ENCODE assay signal across 11 cellular contexts in the genomic region with DNA sequence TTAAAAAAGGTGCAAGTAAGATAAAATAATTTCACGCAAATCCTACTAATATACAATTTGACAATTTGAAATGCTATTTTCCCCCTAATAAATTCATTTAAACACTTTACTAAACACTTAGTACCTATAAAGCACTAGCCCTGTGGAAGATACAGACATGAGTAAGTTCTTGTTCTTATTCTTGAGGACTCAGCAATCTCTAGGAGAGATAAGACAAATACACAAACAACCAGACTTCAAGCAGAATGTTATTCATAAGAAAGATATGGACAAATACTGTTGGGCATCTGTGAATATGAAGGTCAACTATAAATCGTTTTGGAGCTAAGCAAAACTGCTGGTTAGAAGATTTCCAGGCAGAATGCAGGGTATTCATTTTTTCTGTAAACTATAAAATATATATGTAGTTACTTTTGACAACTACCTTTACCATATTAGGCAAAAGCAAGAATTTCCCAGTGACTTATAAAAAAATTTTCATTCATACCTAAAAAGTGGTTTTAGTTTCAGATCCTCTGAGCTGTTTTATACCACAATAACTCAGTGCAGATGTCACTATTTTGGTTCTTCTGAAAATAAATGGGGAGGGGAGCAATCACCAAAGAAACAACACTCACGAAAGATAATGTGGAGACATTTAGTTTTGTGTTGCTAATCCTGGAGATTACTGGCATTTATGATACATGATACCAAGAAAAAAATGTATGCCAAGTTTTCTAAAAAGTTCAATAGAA. TPM values are rescaled to one million over a fixed set of nuclear protein-coding genes. Genes with fewer than 3 reads are reported as not detected.
DNase-seq lines count a peak whose midpoint lies in the region; ATAC-seq, FAIRE-seq and TF ChIP-seq lines count a peak whose summit lies in the region.
"Had no signal": no experiment of that assay in that cellular context is flagged by ENCODE, and none has a peak within 500 bp of the region (broad histone marks: within the 10 kb centered on the region; RNA-seq: fewer than 3 reads in every experiment).

No MANE protein-coding gene starts in this region.

- 0 out of 2 replicates have a peak, but pooled peaks have one; percentile 23 for TF ChIP-seq POLR2A in GM12892 (IDR thresholded peaks at IDR 0.05; ENCODE audit: low read depth, low read length)
- no peak for TF ChIP-seq POLR2A in erythroblast (IDR thresholded peaks at IDR 0.05; ENCODE audit: low read length)

- peak; percentile 56 for FAIRE-seq in GM12892 (lab: Jason Lieb, UNC)
- FAIRE-seq: keratinocyte had no signal

- ATAC-seq in GM19467 (IDR thresholded peaks at IDR 0.05; ENCODE audit: unreplicated experiment) (peak; percentile 35), HG03159 (IDR thresholded peaks at IDR 0.05; ENCODE audit: unreplicated experiment) (peak; percentile 39)
- ATAC-seq: GM23338 had no signal

- no peak for DNase-seq in GM12892 (ENCODE audit: insufficient read length)
- DNase-seq in erythroblast (lab: John Stamatoyannopoulos, UW): peak; percentile 33
- DNase-seq in SHP77 (lab: John Stamatoyannopoulos, UW): no peak
- DNase-seq in HT-29 (ENCODE audit: low spot score): no peak
- no peak for DNase-seq in NCI-H524 (lab: John Stamatoyannopoulos, UW)
- DNase-seq in activated CD8-positive, alpha-beta memory T cell treated with anti-CD3 and anti-CD28 coated beads, Interleukin-2, amount 50 U/mL, for 4 hours: no peak
- DNase-seq: amniotic stem cell had no signal

RNA-seq across cellular contexts. Expression of gene VPS41, which starts 3.8 kb away (rescaled TPM):
- polyA plus RNA-seq in GM12892 (2012; ENCODE audit: missing spikeins): 50.5 TPM
- 11.4 and 14.2 TPM in 2 replicates for total RNA-seq in HT-29 (2014; rRNA removed; shearing (Covaris generic))

Comparison
In these comparisons a context has a peak if more than half of its experiments do, and no peak if none do; other contexts are left out.
1. DNase-seq: peak in erythroblast (2 of 2); none in GM12892 (single experiment), SHP77 (0 of 2), HT-29 (single experiment), NCI-H524 (0 of 2) and activated CD8-positive, alpha-beta memory T cell treated with anti-CD3 and anti-CD28 coated beads, Interleukin-2, amount 50 U/mL, for 4 hours (single experiment).